ENCODE assay signal across 11 cellular contexts in genomic region chr14:103526914-103527248, GRCh38. TPM values are rescaled to one million over a fixed set of nuclear protein-coding genes. Genes with fewer than 3 reads are reported as not detected.
DNase-seq lines count a peak whose midpoint lies in the region; ATAC-seq and TF ChIP-seq lines count a peak whose summit lies in the region.
"Had no signal": no experiment of that assay in that cellular context is flagged by ENCODE, and none has a peak within 500 bp of the region (broad histone marks: within the 10 kb centered on the region; RNA-seq: fewer than 3 reads in every experiment).

No MANE protein-coding gene starts in this region.

- intact Hi-C loops in cardiac septum (cut with DNase I) = no loop called here
- intact Hi-C loops in uterus (cut with DNase I; ENCODE audit: low total_unique reads) = no loop called here

- DNase-seq in right atrium auricular region (ENCODE audit: low spot score) = no peak
- no peak for DNase-seq in cardiac septum (ENCODE audit: low spot score)
- DNase-seq in natural killer cell treated with Interleukin-12 subunit alpha and Interleukin-12 subunit beta and Interleukin-15 and Interleukin-18, amount 100 ng/mL, for 72 hours (ENCODE audit: low spot score) = no peak
- DNase-seq in uterus = no peak
- no peak for DNase-seq in NCI-H187 (lab: John Stamatoyannopoulos, UW)
- DNase-seq in germinal center (ENCODE audit: low spot score) = no peak
- no peak for DNase-seq in activated gamma-delta T cell (lab: John Stamatoyannopoulos, UW)
- DNase-seq: BE2C, NCI-H1930 had no signal

- H3K27ac Mint-ChIP-seq in natural killer cell treated with Interleukin-12 subunit alpha and Interleukin-12 subunit beta and Interleukin-15 and Interleukin-18, amount 100 ng/mL, for 72 hours = peak overlapping the region; percentile 61 to 90

- ATAC-seq in natural killer cell treated with Interleukin-12 subunit alpha and Interleukin-12 subunit beta and Interleukin-15 and Interleukin-18, amount 100 ng/mL, for 72 hours = no peak

- no peak overlapping the region for H3K4me3 ChIP-seq in right atrium auricular region
- no peak overlapping the region for H3K4me3 ChIP-seq in uterus
- H3K4me3 ChIP-seq: suprapubic skin had no signal

- peaks cover 0 to 4% of the 10 kb centered on the region in 2 donors for H3K27me3 Mint-ChIP-seq in natural killer cell treated with Interleukin-12 subunit alpha and Interleukin-12 subunit beta and Interleukin-15 and Interleukin-18, amount 100 ng/mL, for 72 hours

- peaks cover 0 to 68% of the 10 kb centered on the region in 2 donors for H3K4me1 ChIP-seq in right atrium auricular region
- H3K4me1 ChIP-seq in uterus = peaks cover 0 to 27% of the 10 kb centered on the region in 2 donors

- TF ChIP-seq CTCF in right atrium auricular region (IDR thresholded peaks at IDR 0.05) (no peak), uterus (IDR thresholded peaks at IDR 0.05) (no peak)

- H3K27ac ChIP-seq in right atrium auricular region (peak overlapping the region; percentile 93 to 98), angular gyrus (ENCODE audit: low read depth, low read length) (peak overlapping the region; percentile 97), uterus (peak overlapping the region; percentile 88 to 96)
- H3K27ac ChIP-seq: suprapubic skin had no signal

- peak overlapping the region; percentile 68 for H3K4me3 Mint-ChIP-seq in natural killer cell treated with Interleukin-12 subunit alpha and Interleukin-12 subunit beta and Interleukin-15 and Interleukin-18, amount 100 ng/mL, for 72 hours

- TF ChIP-seq POLR2A in uterus (IDR thresholded peaks at IDR 0.05) = no peak

- H3K27me3 ChIP-seq in right atrium auricular region (no peaks in the 10 kb centered on the region), uterus (no peaks in the 10 kb centered on the region)

- no peaks in the 10 kb centered on the region for H3K36me3 ChIP-seq in right atrium auricular region
- H3K36me3 ChIP-seq in uterus = no peaks in the 10 kb centered on the region

- H3K4me1 Mint-ChIP-seq in natural killer cell treated with Interleukin-12 subunit alpha and Interleukin-12 subunit beta and Interleukin-15 and Interleukin-18, amount 100 ng/mL, for 72 hours (ENCODE audit: low read depth in 2 of 2) = peaks cover 12 to 22% of the 10 kb centered on the region in 2 donors

- H3K9me3 ChIP-seq in right atrium auricular region (no peaks in the 10 kb centered on the region), uterus (no peaks in the 10 kb centered on the region)
- H3K9me3 ChIP-seq: BE2C, suprapubic skin had no signal

- no peaks in the 10 kb centered on the region for H3K9me3 Mint-ChIP-seq in natural killer cell treated with Interleukin-12 subunit alpha and Interleukin-12 subunit beta and Interleukin-15 and Interleukin-18, amount 100 ng/mL, for 72 hours

- no peaks in the 10 kb centered on the region for H3K36me3 Mint-ChIP-seq in natural killer cell treated with Interleukin-12 subunit alpha and Interleukin-12 subunit beta and Interleukin-15 and Interleukin-18, amount 100 ng/mL, for 72 hours

RNA-seq across cellular contexts. Expression of gene TRMT61A, which starts 2.1 kb away (rescaled TPM):
- total RNA-seq in right atrium auricular region = 1 to 10 TPM; 4.4 to 7.4 TPM
- total RNA-seq in cardiac septum = 5.2 TPM
- 10 to 100 TPM; 13.2 to 29.7 TPM for total RNA-seq in natural killer cell treated with Interleukin-12 subunit alpha and Interleukin-12 subunit beta and Interleukin-15 and Interleukin-18, amount 100 ng/mL, for 72 hours
- 10 to 100 TPM in 2 of 4 donors, 1 to 10 TPM in 2; 3.6 to 26.5 (median 8.7) TPM for total RNA-seq in uterus

RNA-seq across cellular contexts. Expression of gene CKB, which starts 4.3 kb away (rescaled TPM):
- total RNA-seq in right atrium auricular region (100 to 1,000 TPM; 546 to 707 TPM), cardiac septum (327 TPM), uterus (100 to 1,000 TPM in 3 of 4 donors, 10 to 100 TPM in 1; 96.2 to 291 (median 218) TPM)
- 1 to 10 TPM; 3.0 to 4.6 TPM for total RNA-seq in natural killer cell treated with Interleukin-12 subunit alpha and Interleukin-12 subunit beta and Interleukin-15 and Interleukin-18, amount 100 ng/mL, for 72 hours

RNA-seq across cellular contexts. Expression of gene BAG5, which starts 35.6 kb away (rescaled TPM):
- total RNA-seq in right atrium auricular region = 10 to 100 TPM; 16.1 to 17.7 TPM
- total RNA-seq in cardiac septum = 20.1 TPM
- total RNA-seq in natural killer cell treated with Interleukin-12 subunit alpha and Interleukin-12 subunit beta and Interleukin-15 and Interleukin-18, amount 100 ng/mL, for 72 hours = 10 to 100 TPM; 27.4 to 29.6 TPM
- 10 to 100 TPM; 13.8 to 43.6 (median 33.1) TPM for total RNA-seq in uterus

RNA-seq across cellular contexts. Expression of gene COA8, which starts 35.9 kb away (rescaled TPM):
- total RNA-seq in right atrium auricular region (10 to 100 TPM; 21.3 to 53.2 TPM), cardiac septum (43.8 TPM), uterus (10 to 100 TPM in 3 of 4 donors, not detected in 1; 26.9 to 51.5 (median 31.6) TPM)
- 10 to 100 TPM; 35.8 to 38.3 TPM for total RNA-seq in natural killer cell treated with Interleukin-12 subunit alpha and Interleukin-12 subunit beta and Interleukin-15 and Interleukin-18, amount 100 ng/mL, for 72 hours

Comparison
In these comparisons a context has a peak if more than half of its experiments do, and no peak if none do; other contexts are left out.
1. RNA of gene CKB, which starts 4.3 kb away (total RNA-seq): 546 to 707 TPM in right atrium auricular region, 327 TPM in cardiac septum (single experiment) and 96.2 to 291 TPM in uterus; 3.0 to 4.6 TPM in natural killer cell treated with Interleukin-12 subunit alpha and Interleukin-12 subunit beta and Interleukin-15 and Interleukin-18, amount 100 ng/mL, for 72 hours; every median in the first group is over 10 times any median in the second.
2. Peak in every context shown above with its lines, with median percentiles within 50 percentile points of each other: H3K27ac ChIP-seq.